In genomic region chr10:55629792-55630490, GRCh38 we compare ENCODE assay signal across 8 cellular contexts.
A peak's percentile ranks its signal among the peaks of the same experiment; 100 is the strongest.
DNase-seq lines count a peak whose midpoint lies in the region; ATAC-seq lines count a peak whose summit lies in the region.

No MANE protein-coding gene starts in this region.

- DNase-seq in ELF-1 (ENCODE audit: low read depth, low spot score) (peak; percentile 46), HuH-7 (ENCODE audit: low spot score) (peak; percentile 46), cortex of kidney (lab: John Stamatoyannopoulos, UW) (no peak), hepatic stellate cell (ENCODE audit: low spot score) (no peak)
- no peak for DNase-seq in stimulated activated naive CD8-positive, alpha-beta T cell treated with anti-CD3 and anti-CD28 coated beads, Interleukin-15, amount 100 ng/mL, for 72 hours

- H3K4me1 ChIP-seq in duodenal mucosa (ENCODE audit: control insufficient read depth in 1 of 2, insufficient read depth in 2 of 2, low read length in 2 of 2) (peaks cover 9% of the 10 kb centered on the region in 2 donors), mesodermal cell (ENCODE audit: control insufficient read depth, insufficient read depth, low read length, poor library complexity, severe bottlenecking) (peaks cover 4% of the 10 kb centered on the region)

- no peak overlapping the region for H3K27ac Mint-ChIP-seq in stimulated activated naive CD8-positive, alpha-beta T cell treated with anti-CD3 and anti-CD28 coated beads, Interleukin-15, amount 100 ng/mL, for 72 hours

- peaks cover 7% of the 10 kb centered on the region in 2 donors for H3K9me3 Mint-ChIP-seq in stimulated activated naive CD8-positive, alpha-beta T cell treated with anti-CD3 and anti-CD28 coated beads, Interleukin-15, amount 100 ng/mL, for 72 hours

- no peak overlapping the region for H3K9ac ChIP-seq in duodenal mucosa (ENCODE audit: low read depth in 1 of 2, low read length in 2 of 2)

- H3K4me1 Mint-ChIP-seq in stimulated activated naive CD8-positive, alpha-beta T cell treated with anti-CD3 and anti-CD28 coated beads, Interleukin-15, amount 100 ng/mL, for 72 hours: peaks cover 11% of the 10 kb centered on the region

- H3K9me3 ChIP-seq in duodenal mucosa (ENCODE audit: control insufficient read depth in 1 of 2, low read length in 2 of 2) (no peaks in the 10 kb centered on the region), mesodermal cell (ENCODE audit: control insufficient read depth, low read length) (no peaks in the 10 kb centered on the region)

- H3K27me3 Mint-ChIP-seq in stimulated activated naive CD8-positive, alpha-beta T cell treated with anti-CD3 and anti-CD28 coated beads, Interleukin-15, amount 100 ng/mL, for 72 hours: peaks cover 25% of the 10 kb centered on the region

- H3K4me3 ChIP-seq in duodenal mucosa (ENCODE audit: low read depth in 1 of 2, low read length in 2 of 2) (peak overlapping the region; percentile 64 to 72), mesodermal cell (ENCODE audit: extremely low read depth, insufficient read depth, low read length, poor library complexity, severe bottlenecking) (peak overlapping the region; percentile 62)

- no peak for ATAC-seq in stimulated activated naive CD8-positive, alpha-beta T cell treated with anti-CD3 and anti-CD28 coated beads, Interleukin-15, amount 100 ng/mL, for 72 hours
- no peak for ATAC-seq in HG02840 (IDR thresholded peaks at IDR 0.05; ENCODE audit: low FRiP score, unreplicated experiment)

- 14 to 16% methylated on average over 6 to 9 of the region's 21 CpGs for WGBS in mesodermal cell (ENCODE audit: insufficient coverage in 2 of 2), 2 experiments

- H3K27ac ChIP-seq in duodenal mucosa (ENCODE audit: low read depth, low read length) (no peak overlapping the region), mesodermal cell (ENCODE audit: low read depth, low read length, severe bottlenecking) (no peak overlapping the region)

- no peak overlapping the region for H3K4me3 Mint-ChIP-seq in stimulated activated naive CD8-positive, alpha-beta T cell treated with anti-CD3 and anti-CD28 coated beads, Interleukin-15, amount 100 ng/mL, for 72 hours

- H3K36me3 ChIP-seq in duodenal mucosa (ENCODE audit: control insufficient read depth in 1 of 2, insufficient read depth in 2 of 2, low read length in 2 of 2): no peaks in the 10 kb centered on the region
- no peaks in the 10 kb centered on the region for H3K36me3 ChIP-seq in mesodermal cell (ENCODE audit: control insufficient read depth, insufficient read depth, low read length)

- H3K27me3 ChIP-seq in duodenal mucosa (ENCODE audit: control insufficient read depth in 1 of 2, insufficient read depth in 2 of 2, low read length in 2 of 2): peaks cover 14 to 22% of the 10 kb centered on the region in 2 donors

Comparison
In these comparisons a context has a peak if more than half of its experiments do, and no peak if none do; other contexts are left out.
1. DNase-seq: peak in ELF-1 (single experiment) and HuH-7 (single experiment); none in stimulated activated naive CD8-positive, alpha-beta T cell treated with anti-CD3 and anti-CD28 coated beads, Interleukin-15, amount 100 ng/mL, for 72 hours (0 of 2), cortex of kidney (single experiment) and hepatic stellate cell (single experiment).